Comparison of ENCODE assay signal across 23 cellular contexts in genomic region chr1:111716371-111716770, GRCh38.
"Had no signal": no experiment of that assay in that cellular context is flagged by ENCODE, and none has a peak within 500 bp of the region (broad histone marks: within the 10 kb centered on the region; RNA-seq: fewer than 3 reads in every experiment).

No MANE protein-coding gene starts in this region.

- H3K36me3 ChIP-seq: SJSA1 had no signal

- H3K4me3 ChIP-seq: SJSA1, SK-N-MC had no signal

- FAIRE-seq: HTR-8/SVneo, RCC 7860 had no signal

- H3K27me3 ChIP-seq: SJSA1 had no signal

- DNase-seq: KBM-7, MV-4-11, NCI-H1048, NCI-H1105, NCI-H1436 treated with DMSO at 0.1 percent for 48 hours, NCI-H1694, NCI-H187 treated with DMSO at 0.1 percent for 48 hours, NCI-H2029 treated with DMSO at 0.1 percent for 48 hours, NCI-H2171 treated with DMSO at 0.1 percent for 48 hours, NCI-H2227 treated with DMSO at 0.1 percent for 48 hours, NCI-H446, NCI-H510A, NCI-H524 treated with DMSO at 0.1 percent for 48 hours, NCI-H69, NCI-H774, Right ventricle myocardium superior, RPMI8226, SIG-M5 had no signal

- H3K27ac ChIP-seq: HL-60, SJSA1, SK-N-MC had no signal

- H3K9me3 ChIP-seq: SJSA1 had no signal
